9 cellular contexts compared by ENCODE assay signal in the genomic region with DNA sequence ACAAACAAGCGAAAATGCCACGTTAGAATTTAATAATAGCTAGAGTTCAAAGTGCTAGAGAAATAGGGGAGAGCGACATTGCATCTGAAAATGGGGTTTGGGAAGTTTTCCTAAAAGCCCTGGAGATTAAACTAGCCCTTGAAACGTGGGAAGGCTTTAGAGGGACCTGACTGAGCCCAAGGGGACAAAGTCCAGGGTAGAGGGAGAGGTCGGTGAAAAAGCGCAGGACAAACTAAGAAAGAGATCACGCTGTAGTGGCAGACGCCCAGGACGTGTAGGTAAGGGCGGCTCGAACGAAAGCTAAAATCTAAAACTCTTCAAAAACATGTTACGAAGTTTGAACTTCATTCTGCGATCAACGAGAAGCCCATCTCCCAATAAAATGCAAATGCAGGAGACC. TPM values are rescaled to one million over a fixed set of nuclear protein-coding genes. Genes with fewer than 3 reads are reported as not detected.
DNase-seq lines count a peak whose midpoint lies in the region; FAIRE-seq and TF ChIP-seq lines count a peak whose summit lies in the region.
"Had no signal": no experiment of that assay in that cellular context is flagged by ENCODE, and none has a peak within 500 bp of the region (broad histone marks: within the 10 kb centered on the region; RNA-seq: fewer than 3 reads in every experiment).

No MANE protein-coding gene starts in this region.

- POLR2A ChIA-PET in RWPE1 (lab: Yijun Ruan, JAX; ENCODE audit: low non-redundant PET) = no interaction called here

- no peaks in the 10 kb centered on the region for H3K36me3 Mint-ChIP-seq in progenitor cell of endocrine pancreas (ENCODE audit: insufficient read depth)

- peaks cover 19% of the 10 kb centered on the region for H3K4me1 Mint-ChIP-seq in progenitor cell of endocrine pancreas (ENCODE audit: low read depth)

- CTCF ChIA-PET in RWPE1 (lab: Yijun Ruan, JAX) = no interaction called here

- H3K4me3 Mint-ChIP-seq in progenitor cell of endocrine pancreas (ENCODE audit: low read depth) = peak overlapping the region; percentile 86

- no peak for FAIRE-seq in GM12891 (lab: Jason Lieb, UNC)

- in situ Hi-C loops in GM13977 (cut with MboI; ENCODE audit: low pct_unique_long_range_greater_than_20kb, low sequenced_read_pairs, unreplicated experiment) = no loop called here

- no peak for TF ChIP-seq CTCF in RWPE1 (conservative IDR thresholded peaks at IDR 0.05; ENCODE audit: low read depth)
- no peak for TF ChIP-seq CTCF in progenitor cell of endocrine pancreas (IDR thresholded peaks at IDR 0.05; ENCODE audit: unreplicated experiment)
- no peak for TF ChIP-seq CTCF in GM13977 (IDR thresholded peaks at IDR 0.05; ENCODE audit: extremely low read depth, insufficient read depth, missing control alignments)

- no peaks in the 10 kb centered on the region for H3K27me3 Mint-ChIP-seq in progenitor cell of endocrine pancreas

- peak overlapping the region; percentile 96 for H3K27ac Mint-ChIP-seq in progenitor cell of endocrine pancreas

- H3K9me3 Mint-ChIP-seq in progenitor cell of endocrine pancreas (ENCODE audit: low read depth) = no peaks in the 10 kb centered on the region

- peak overlapping the region; percentile 94 for H3K27ac ChIP-seq in RWPE1
- peak overlapping the region; percentile 78 for H3K27ac ChIP-seq in epithelial cell of prostate

- TF ChIP-seq POLR2A in GM12891 (IDR thresholded peaks at IDR 0.05; ENCODE audit: low read depth, low read length) = no peak

- DNase-seq in DMS53 treated with DMSO at 0.1 percent for 48 hours (lab: John Stamatoyannopoulos, UW; ENCODE audit: unreplicated experiment) (peak; percentile 27), RWPE1 (ENCODE audit: low spot score) (no peak), epithelial cell of prostate (ENCODE audit: low read depth, low spot score) (no peak), progenitor cell of endocrine pancreas (ENCODE audit: low spot score, unreplicated experiment) (no peak), NCI-H1694 (lab: John Stamatoyannopoulos, UW) (no peak), GM12891 (ENCODE audit: insufficient read length, low spot score) (no peak), GM13977 (ENCODE audit: low spot score) (no peak), SHP77 treated with DMSO at 0.1 percent for 48 hours (lab: John Stamatoyannopoulos, UW) (no peak)

TF ChIP-seq in GM12891, 5 proteins besides CTCF, POLR2A, EP300 and RAD21:
- TF ChIP-seq TAF1 (IDR thresholded peaks at IDR 0.05; ENCODE audit: low read depth, low read length) (no peak), POU2F2 (IDR thresholded peaks at IDR 0.05; ENCODE audit: low read depth, low read length) (no peak), SPI1 (IDR thresholded peaks at IDR 0.05; ENCODE audit: low read depth, low read length) (no peak), POLR2AphosphoS5 (IDR thresholded peaks at IDR 0.05; ENCODE audit: low read depth, low read length) (no peak), PAX5 (IDR thresholded peaks at IDR 0.05; ENCODE audit: insufficient read depth, low read length, severe bottlenecking) (no peak)

RNA-seq across cellular contexts. Expression of a gene that starts 1.1 kb away (rescaled TPM):
- total RNA-seq in progenitor cell of endocrine pancreas = 36.5 and 38.3 TPM in 2 replicates
- 10.2 TPM for polyA plus RNA-seq in GM12891 (2012; ENCODE audit: low read depth, missing spikeins)

RNA-seq across cellular contexts. Expression of a gene that starts 31.4 kb away (rescaled TPM):
- not detected in 2 replicates for total RNA-seq in progenitor cell of endocrine pancreas
- polyA plus RNA-seq in GM12891 (2012; ENCODE audit: low read depth, missing spikeins) = not detected
- polyA plus RNA-seq: neural cell had no signal
